1 cellular context compared by ENCODE assay signal in genomic region chr5:112333236-112333850, GRCh38.
TF ChIP-seq lines count a peak whose summit lies in the region.

No MANE protein-coding gene starts in this region.

TF ChIP-seq in HEK293, 187 proteins besides CTCF, POLR2A, EP300 and RAD21 (continued from another document):
- TF ChIP-seq BCL6B (tag by site-specific recombination; IDR thresholded peaks at IDR 0.05), result no peak
